In the genomic region with DNA sequence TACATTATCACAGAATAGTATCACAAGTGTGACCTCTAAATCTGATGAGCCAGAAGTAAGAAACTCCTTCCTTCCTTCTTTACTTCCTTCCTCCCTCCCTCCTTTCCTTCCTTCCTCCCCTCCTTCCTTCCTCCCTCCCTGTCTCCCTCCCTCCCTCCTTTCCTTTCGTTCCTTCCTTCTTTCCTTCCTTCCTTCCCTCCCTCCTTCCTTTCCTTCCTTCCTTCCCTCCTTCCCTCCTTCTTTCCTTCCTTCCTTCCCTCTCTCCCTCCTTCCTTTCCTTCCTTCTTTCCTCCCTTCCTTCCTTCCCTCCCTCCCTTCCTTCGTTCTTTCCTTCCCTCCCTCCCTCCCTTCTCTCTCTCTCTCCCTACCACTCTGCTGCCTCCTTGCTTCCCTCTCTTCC, we compare ENCODE assay signal across 25 cellular contexts.
DNase-seq lines count a peak whose midpoint lies in the region; ATAC-seq, FAIRE-seq and TF ChIP-seq lines count a peak whose summit lies in the region.
"Had no signal": no experiment of that assay in that cellular context is flagged by ENCODE, and none has a peak within 500 bp of the region (broad histone marks: within the 10 kb centered on the region; RNA-seq: fewer than 3 reads in every experiment).

No MANE protein-coding gene starts in this region.

- intact Hi-C loops in HepG2 (cut with micrococcal nuclease; ENCODE audit: unreplicated experiment), result no loop called here
- intact Hi-C loops in right lobe of liver (cut with DNase I), result no loop called here
- intact Hi-C loops in IMR-90 (cut with micrococcal nuclease), result no loop called here
- intact Hi-C loops in endothelial cell of umbilical vein (cut with micrococcal nuclease), result no loop called here

- H4K8ac ChIP-seq in IMR-90 (ENCODE audit: low read depth in 2 of 2, low read length in 2 of 2), result no peak overlapping the region

- no peak for TF ChIP-seq EP300 in HepG2 (IDR thresholded peaks at IDR 0.05; ENCODE audit: low read depth in 2 of 2, low read length in 2 of 2)
- no peak for TF ChIP-seq EP300 in HepG2 (CRISPR knock-in tag; IDR thresholded peaks at IDR 0.05; ENCODE audit: borderline replicate concordance)

- H3K4me3 ChIP-seq in HepG2 (replicated peaks in 1 of 3; ENCODE audit: insufficient read depth in 1 of 3, low read depth in 2 of 3, low read length in 3 of 3), result no peak overlapping the region
- no peak overlapping the region for H3K4me3 ChIP-seq in right lobe of liver
- no peak overlapping the region for H3K4me3 ChIP-seq in IMR-90 (ENCODE audit: insufficient read depth, low read depth, low read length)
- no peak overlapping the region for H3K4me3 ChIP-seq in endothelial cell of umbilical vein (replicated peaks in 1 of 3; ENCODE audit: insufficient read depth in 1 of 3, low read depth in 1 of 3, low read length in 3 of 3)
- H3K4me3 ChIP-seq: BLaER1, GM12878 had no signal

- no peak overlapping the region for H2BK120ac ChIP-seq in IMR-90 (ENCODE audit: low read depth, low read length)

- no peak overlapping the region for H2BK5ac ChIP-seq in IMR-90 (ENCODE audit: low read depth, low read length, poor library complexity, severe bottlenecking)

- TF ChIP-seq CTCF in HepG2 (CRISPR knock-in tag; IDR thresholded peaks at IDR 0.05) (no peak), right lobe of liver (IDR thresholded peaks at IDR 0.05) (no peak), IMR-90 (conservative IDR thresholded peaks at IDR 0.05; ENCODE audit: low read depth, low read length) (no peak), endothelial cell of umbilical vein (IDR thresholded peaks at IDR 0.05; ENCODE audit: extremely low read depth in 1 of 2, insufficient read depth in 1 of 2, low read depth in 1 of 2, low read length in 2 of 2) (no peak)

- in situ Hi-C loops in HepG2 (cut with HindIII; ENCODE audit: extremely low pct_ligation_motif_present, low pct_unique_long_range_greater_than_20kb) (no loop called here), IMR-90 (cut with MboI; ENCODE audit: low sequenced_read_pairs) (no loop called here)

- no peak overlapping the region for H3K4ac ChIP-seq in IMR-90 (ENCODE audit: low read depth, low read length)

- H3K27me3 ChIP-seq in HepG2 (ENCODE audit: control insufficient read depth in 1 of 2, insufficient read depth in 2 of 2, low read length in 2 of 2) (no peaks in the 10 kb centered on the region), right lobe of liver (no peaks in the 10 kb centered on the region), IMR-90 (ENCODE audit: control insufficient read depth, insufficient read depth, low read length) (no peaks in the 10 kb centered on the region), endothelial cell of umbilical vein (ENCODE audit: control insufficient read depth in 2 of 2, insufficient read depth in 2 of 2, low read length in 2 of 2) (no peaks in the 10 kb centered on the region)
- H3K27me3 ChIP-seq: BE2C, BLaER1 had no signal

- no TSS peak for BruUV-seq in HepG2 (replicated peaks; lab: Mats Ljungman, UMichigan)
- BruUV-seq in IMR-90 (replicated peaks; lab: Mats Ljungman, UMichigan), result no TSS peak
- no TSS peak for BruUV-seq in endothelial cell of umbilical vein (replicated peaks; lab: Mats Ljungman, UMichigan)

- no peak overlapping the region for H2BK20ac ChIP-seq in IMR-90 (ENCODE audit: low read depth, low read length)

- ATAC-seq in HepG2, result no peak
- ATAC-seq in right lobe of liver, result no peak
- ATAC-seq in IMR-90 (ENCODE audit: low read depth), result no peak
- no peak for ATAC-seq in GM21619 (IDR thresholded peaks at IDR 0.05; ENCODE audit: unreplicated experiment)
- ATAC-seq: GM12878 had no signal

- H4K20me1 ChIP-seq in HepG2 (ENCODE audit: insufficient read depth, low read length) (no peaks in the 10 kb centered on the region), IMR-90 (ENCODE audit: insufficient read depth, low read length) (no peaks in the 10 kb centered on the region), endothelial cell of umbilical vein (replicated peaks; ENCODE audit: control insufficient read depth, extremely low read depth, insufficient read depth, low read length) (no peaks in the 10 kb centered on the region)
- H4K20me1 ChIP-seq: BLaER1 had no signal

- peak overlapping the region; percentile 52; the same call in 1 of the 2 replicates for H2AK5ac ChIP-seq in IMR-90 (ENCODE audit: low read depth, low read length)

- no peak overlapping the region for H2BK15ac ChIP-seq in IMR-90 (ENCODE audit: low read depth, low read length)

- H3K9me1 ChIP-seq in IMR-90 (ENCODE audit: insufficient read depth, low read length) (no peaks in the 10 kb centered on the region), endothelial cell of umbilical vein (replicated peaks; ENCODE audit: control insufficient read depth, extremely low read depth, insufficient read depth, low read length) (no peaks in the 10 kb centered on the region)

- H4K5ac ChIP-seq in IMR-90 (ENCODE audit: low read depth, low read length), result no peak overlapping the region

- H2AFZ ChIP-seq in HepG2 (ENCODE audit: low read length), result no peak overlapping the region
- no peak overlapping the region for H2AFZ ChIP-seq in IMR-90 (replicated peaks; ENCODE audit: low read length, poor library complexity)
- no peak overlapping the region for H2AFZ ChIP-seq in endothelial cell of umbilical vein (ENCODE audit: low read depth, low read length)

- H3K79me2 ChIP-seq in HepG2 (ENCODE audit: insufficient read depth, low read length) (no peaks in the 10 kb centered on the region), endothelial cell of umbilical vein (ENCODE audit: control insufficient read depth, insufficient read depth, low read length) (no peaks in the 10 kb centered on the region)

- dilution Hi-C loops in IMR-90 (cut with HindIII; ENCODE audit: low sequenced_read_pairs, unreplicated experiment), result no loop called here
- dilution Hi-C loops in endothelial cell of umbilical vein (cut with MboI; ENCODE audit: extremely low pct_ligation_motif_present, low sequenced_read_pairs), result no loop called here

- no peaks in the 10 kb centered on the region for H3K79me1 ChIP-seq in IMR-90 (ENCODE audit: low read depth in 1 of 2, low read length in 2 of 2)

- POLR2A ChIA-PET in HepG2 (lab: Yijun Ruan, JAX) (no interaction called here), IMR-90 (lab: Charles Lee; ENCODE audit: unreplicated experiment) (no interaction called here), endothelial cell of umbilical vein (lab: Charles Lee) (no interaction called here)

- TF ChIP-seq POLR2A in HepG2 (IDR thresholded peaks at IDR 0.05; ENCODE audit: insufficient read depth in 1 of 2, low read depth in 2 of 2, low read length in 2 of 2) (no peak), right lobe of liver (IDR thresholded peaks at IDR 0.05) (no peak), IMR-90 (IDR thresholded peaks at IDR 0.05; ENCODE audit: low read depth, low read length) (no peak), endothelial cell of umbilical vein (IDR thresholded peaks at IDR 0.05; ENCODE audit: low read depth, low read length) (no peak), GM12892 (IDR thresholded peaks at IDR 0.05; ENCODE audit: low read depth, low read length) (no peak)

- H2AK9ac ChIP-seq in IMR-90 (replicated peaks; ENCODE audit: low read depth, low read length, poor library complexity), result no peak overlapping the region

- WGBS in HepG2 (ENCODE audit: low lambda C conversion rate), result 22% methylated on average over 2 of the region's 2 CpGs
- WGBS in right lobe of liver (ENCODE audit: insufficient coverage, low coverage, low lambda C conversion rate, missing lambda C conversion rate), result 76% methylated on average over 2 of the region's 2 CpGs
- 89% methylated on average over 2 of the region's 2 CpGs; no CpG with 5 or more reads in 1 of the 2 experiments for WGBS in IMR-90 (ENCODE audit: extremely low coverage in 2 of 2, insufficient read length in 1 of 2), 2 experiments

- H3K4me2 ChIP-seq in HepG2 (ENCODE audit: low read depth, low read length) (no peak overlapping the region), IMR-90 (ENCODE audit: low read depth, low read length) (no peak overlapping the region), endothelial cell of umbilical vein (ENCODE audit: insufficient read depth, low read length) (no peak overlapping the region)
- H3K4me2 ChIP-seq: BLaER1 had no signal

- H3K14ac ChIP-seq in IMR-90 (replicated peaks; ENCODE audit: low read depth, low read length), result no peak overlapping the region

- no peak overlapping the region for H3K9ac ChIP-seq in HepG2 (ENCODE audit: insufficient read depth, low read depth, low read length)
- H3K9ac ChIP-seq in IMR-90 (ENCODE audit: low read depth, low read length), result no peak overlapping the region
- no peak overlapping the region for H3K9ac ChIP-seq in endothelial cell of umbilical vein (replicated peaks; ENCODE audit: extremely low read depth, insufficient read depth, low read length)
- H3K9ac ChIP-seq: BLaER1 had no signal

- TF ChIP-seq RAD21 in HepG2 (CRISPR knock-in tag; IDR thresholded peaks at IDR 0.05) (no peak), IMR-90 (IDR thresholded peaks at IDR 0.05; ENCODE audit: low read length) (no peak)

- H3K27ac ChIP-seq in HepG2 (ENCODE audit: extremely low read length, insufficient read depth, low read length) (no peak overlapping the region), right lobe of liver (no peak overlapping the region), IMR-90 (ENCODE audit: insufficient read depth, low read length) (no peak overlapping the region), endothelial cell of umbilical vein (ENCODE audit: insufficient read depth, low read depth, low read length) (no peak overlapping the region)
- H3K27ac ChIP-seq: BLaER1 had no signal

- no peaks in the 10 kb centered on the region for H3K36me3 ChIP-seq in HepG2 (replicated peaks in 1 of 2; ENCODE audit: control insufficient read depth in 1 of 2, insufficient read depth in 2 of 2, low read length in 2 of 2)
- H3K36me3 ChIP-seq in right lobe of liver, result no peaks in the 10 kb centered on the region
- no peaks in the 10 kb centered on the region for H3K36me3 ChIP-seq in IMR-90 (ENCODE audit: control insufficient read depth, insufficient read depth, low read length)
- no peaks in the 10 kb centered on the region for H3K36me3 ChIP-seq in endothelial cell of umbilical vein (ENCODE audit: control insufficient read depth in 2 of 2, extremely low read depth in 1 of 2, insufficient read depth in 2 of 2, low read length in 2 of 2)
- H3K36me3 ChIP-seq: BE2C, BLaER1 had no signal

- CTCF ChIA-PET in HepG2 (lab: Yijun Ruan, JAX; ENCODE audit: low intra/inter-chr PET ratio, low total read pairs), result no interaction called here
- CTCF ChIA-PET in IMR-90 (lab: Yijun Ruan, JAX), result no interaction called here
- CTCF ChIA-PET in endothelial cell of umbilical vein (lab: Charles Lee), result no interaction called here

- H3K4me1 ChIP-seq in HepG2 (ENCODE audit: insufficient read depth, low read length) (no peaks in the 10 kb centered on the region), right lobe of liver (no peaks in the 10 kb centered on the region), IMR-90 (ENCODE audit: control insufficient read depth, insufficient read depth, low read length) (peaks cover 2% of the 10 kb centered on the region; the same call in 1 of the 2 replicates), endothelial cell of umbilical vein (ENCODE audit: control insufficient read depth, extremely low read depth, insufficient read depth, low read length) (no peaks in the 10 kb centered on the region)
- H3K4me1 ChIP-seq: BE2C had no signal

- no peak overlapping the region for H4K91ac ChIP-seq in IMR-90 (ENCODE audit: insufficient read depth, low read depth, low read length)

- FAIRE-seq in HepG2 (lab: Jason Lieb, UNC), result no peak
- peak; percentile 12 for FAIRE-seq in endothelial cell of umbilical vein (lab: Jason Lieb, UNC)
- FAIRE-seq in GM12892 (lab: Jason Lieb, UNC), result no peak
- FAIRE-seq: A204.1, GM12878, GM19239 had no signal

- H3K18ac ChIP-seq in IMR-90 (ENCODE audit: low read depth, low read length), result no peak overlapping the region

- DNase-seq in HepG2 (ENCODE audit: low spot score) (no peak), right lobe of liver (no peak), IMR-90 (no peak), endothelial cell of umbilical vein (ENCODE audit: low read depth, low spot score) (no peak), activated gamma-delta T cell treated with Interleukin-2 at 50 U/mL for 16 hours (no peak), GM12892 (ENCODE audit: insufficient read length) (no peak)
- DNase-seq: 8988T; ACHN; BE2C; C1 segment of cervical spinal cord; CD4-positive, alpha-beta memory T cell; CD4-positive, CD25-positive, alpha-beta regulatory T cell; CD8-positive, alpha-beta memory T cell; COR-L47; DMS 273 treated with DMSO at 0.1 percent for 48 hours; DMS153; DMS53; DMS79; DND-41; GDM1 had no signal

- no peak overlapping the region for H3K56ac ChIP-seq in IMR-90 (ENCODE audit: extremely low read depth, insufficient read depth, low read length)

- no peak overlapping the region for H3K23ac ChIP-seq in IMR-90 (ENCODE audit: low read depth, low read length)

- H3K9me3 ChIP-seq in HepG2 (ENCODE audit: low read length), result no peaks in the 10 kb centered on the region
- H3K9me3 ChIP-seq in right lobe of liver, result no peaks in the 10 kb centered on the region
- H3K9me3 ChIP-seq in IMR-90 (ENCODE audit: control insufficient read depth, insufficient read depth, low read length), result no peaks in the 10 kb centered on the region
- H3K9me3 ChIP-seq in endothelial cell of umbilical vein (replicated peaks; ENCODE audit: control insufficient read depth, insufficient read depth, low read length), result no peaks in the 10 kb centered on the region
- H3K9me3 ChIP-seq: BE2C, BLaER1 had no signal
